Comparison of ENCODE assay signal across 20 cellular contexts in the genomic region with DNA sequence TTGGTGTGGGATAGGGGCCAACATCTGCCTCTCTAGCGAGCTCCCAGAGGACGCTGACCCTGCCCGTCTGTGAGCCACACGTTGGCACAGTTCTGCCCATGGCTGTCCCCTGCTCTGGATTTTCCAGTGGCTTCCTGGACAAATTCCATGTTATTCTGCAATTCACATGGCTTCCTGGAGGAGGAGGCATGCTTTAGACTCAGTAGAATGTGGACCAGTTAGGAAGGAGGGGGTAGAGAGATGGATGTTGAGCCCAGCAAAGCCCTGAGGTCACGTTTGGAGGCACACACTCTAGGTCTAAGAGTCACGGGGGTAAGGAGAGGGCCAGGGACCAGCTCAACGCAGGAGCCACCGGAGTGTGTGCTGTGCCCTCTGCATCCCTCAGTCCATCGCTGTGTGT. TPM values are rescaled to one million over a fixed set of nuclear protein-coding genes. Genes with fewer than 3 reads are reported as not detected.
DNase-seq lines count a peak whose midpoint lies in the region; ATAC-seq, FAIRE-seq and TF ChIP-seq lines count a peak whose summit lies in the region.
"Had no signal": no experiment of that assay in that cellular context is flagged by ENCODE, and none has a peak within 500 bp of the region (broad histone marks: within the 10 kb centered on the region; RNA-seq: fewer than 3 reads in every experiment).

No MANE protein-coding gene starts in this region.

- H3K79me2 ChIP-seq in osteoblast (ENCODE audit: insufficient read depth, low read length) = no peaks in the 10 kb centered on the region

- TF ChIP-seq CTCF in A549 (IDR thresholded peaks at IDR 0.05) (no peak), ascending aorta (IDR thresholded peaks at IDR 0.05) (no peak), osteoblast (IDR thresholded peaks at IDR 0.05; ENCODE audit: extremely low read depth, low read depth, low read length) (no peak), right atrium auricular region (IDR thresholded peaks at IDR 0.05) (no peak)

- H4K20me1 ChIP-seq in osteoblast (ENCODE audit: insufficient read depth, low read length) = no peaks in the 10 kb centered on the region

- H2AFZ ChIP-seq in osteoblast (ENCODE audit: low read length) = no peak overlapping the region

- ATAC-seq in A549 = peak in 1 of 2 experiments; percentile 24; a peak in 1 of 6 replicates

- H3K4me1 ChIP-seq in A549 (no peaks in the 10 kb centered on the region), ascending aorta (peaks cover 17 to 27% of the 10 kb centered on the region in 2 donors), osteoblast (ENCODE audit: insufficient read depth, low read length) (peaks cover 36% of the 10 kb centered on the region), right atrium auricular region (peaks cover 0 to 13% of the 10 kb centered on the region in 2 donors)
- H3K4me1 ChIP-seq: BE2C, Caco-2 had no signal

- intact Hi-C loops in ascending aorta (cut with DNase I) = no loop called here

- H3K27me3 ChIP-seq in H7 (ENCODE audit: control insufficient read depth, insufficient read depth, low read length) = no peaks in the 10 kb centered on the region; the same call in 1 of the 2 replicates
- no peaks in the 10 kb centered on the region for H3K27me3 ChIP-seq in ascending aorta
- H3K27me3 ChIP-seq in osteoblast (ENCODE audit: insufficient read depth, low read length) = no peaks in the 10 kb centered on the region
- H3K27me3 ChIP-seq in right atrium auricular region = no peaks in the 10 kb centered on the region
- H3K27me3 ChIP-seq: BE2C had no signal

- H3K4me2 ChIP-seq in A549 (no peak overlapping the region), osteoblast (ENCODE audit: insufficient read depth, low read length) (no peak overlapping the region)

- no peak overlapping the region for H3K4me3 ChIP-seq in A549
- no peak overlapping the region for H3K4me3 ChIP-seq in H7 (ENCODE audit: insufficient read depth, low read depth, low read length)
- H3K4me3 ChIP-seq in ascending aorta = no peak overlapping the region
- H3K4me3 ChIP-seq in osteoblast (ENCODE audit: insufficient read depth, low read length) = no peak overlapping the region
- no peak overlapping the region for H3K4me3 ChIP-seq in right atrium auricular region

- CTCF ChIA-PET in A549 (lab: Yijun Ruan, JAX) = interaction anchor here (0.8 to 8.0 kb wide), 2 partner anchors 13 to 22 kb away, joined by 3 to 49 read pairs; no protein-coding TSS in a partner anchor

- TF ChIP-seq POLR2A in A549 (IDR thresholded peaks at IDR 0.05; ENCODE audit: low read length) = no peak

- no peak for TF ChIP-seq RAD21 in A549 (conservative IDR thresholded peaks at IDR 0.05 in 1 of 2, IDR thresholded peaks at IDR 0.05 in 1 of 2)

- no peak for DNase-seq in A549 (ENCODE audit: low read depth in 1 of 2, low spot score in 1 of 2)
- DNase-seq in H7 = peak; percentile 52
- no peak for DNase-seq in ascending aorta (ENCODE audit: low spot score in 2 of 2)
- DNase-seq in osteoblast (ENCODE audit: insufficient read length, low spot score, missing footprints) = peak; percentile 78
- DNase-seq in NCI-H128 (lab: John Stamatoyannopoulos, UW; ENCODE audit: unreplicated experiment) = no peak
- DNase-seq in caudate nucleus (lab: John Stamatoyannopoulos, UW) = no peak
- no peak for DNase-seq in right atrium auricular region (ENCODE audit: low spot score)
- DNase-seq: ACHN; BE2C; C1 segment of cervical spinal cord; Caco-2; CD4-positive, CD25-positive, alpha-beta regulatory T cell; GOT3; H9 had no signal

- POLR2A ChIA-PET in A549 (lab: Yijun Ruan, JAX) = no interaction called here

- no peak for TF ChIP-seq EP300 in A549 (IDR thresholded peaks at IDR 0.05)

- H3K36me3 ChIP-seq in H7 (replicated peaks; ENCODE audit: control insufficient read depth, insufficient read depth, low read length) (no peaks in the 10 kb centered on the region), ascending aorta (no peaks in the 10 kb centered on the region), osteoblast (ENCODE audit: insufficient read depth, low read length) (no peaks in the 10 kb centered on the region), right atrium auricular region (no peaks in the 10 kb centered on the region)
- H3K36me3 ChIP-seq: BE2C had no signal

- no peak for FAIRE-seq in A549 (lab: Jason Lieb, UNC)
- FAIRE-seq: D721Med, G401.6, GM12891, GM19239, HTR-8/SVneo had no signal

- WGBS in A549 (ENCODE audit: missing lambda C conversion rate) = 68% methylated on average over 9 of the region's 9 CpGs

- H3K27ac ChIP-seq in A549 = no peak overlapping the region
- H3K27ac ChIP-seq in ascending aorta = peak overlapping the region; percentile 55 to 95
- H3K27ac ChIP-seq in osteoblast (ENCODE audit: low read depth, low read length) = no peak overlapping the region
- H3K27ac ChIP-seq in caudate nucleus (ENCODE audit: low read depth, low read length) = no peak overlapping the region
- no peak overlapping the region for H3K27ac ChIP-seq in right atrium auricular region

- H3K9me3 ChIP-seq in A549 (no peaks in the 10 kb centered on the region), ascending aorta (no peaks in the 10 kb centered on the region), osteoblast (ENCODE audit: low read depth, low read length) (no peaks in the 10 kb centered on the region), right atrium auricular region (no peaks in the 10 kb centered on the region)
- H3K9me3 ChIP-seq: BE2C, Caco-2 had no signal

TF ChIP-seq in A549, 52 proteins besides CTCF, POLR2A, EP300 and RAD21:
- TF ChIP-seq ZFP36 (IDR thresholded peaks at IDR 0.05; ENCODE audit: borderline replicate concordance, partially characterized antibody) (peak; percentile 47), NR3C1 (IDR thresholded peaks at IDR 0.05) (no peak), EHMT2 (IDR thresholded peaks at IDR 0.05; ENCODE audit: low read depth) (no peak), PHF8 (IDR thresholded peaks at IDR 0.05; ENCODE audit: borderline replicate concordance, low read depth) (no peak), ZSCAN20 (CRISPR knock-in tag; IDR thresholded peaks at IDR 0.05) (no peak), HOXA7 (CRISPR knock-in tag; IDR thresholded peaks at IDR 0.05) (no peak)
- TF ChIP-seq, protein P1, sequence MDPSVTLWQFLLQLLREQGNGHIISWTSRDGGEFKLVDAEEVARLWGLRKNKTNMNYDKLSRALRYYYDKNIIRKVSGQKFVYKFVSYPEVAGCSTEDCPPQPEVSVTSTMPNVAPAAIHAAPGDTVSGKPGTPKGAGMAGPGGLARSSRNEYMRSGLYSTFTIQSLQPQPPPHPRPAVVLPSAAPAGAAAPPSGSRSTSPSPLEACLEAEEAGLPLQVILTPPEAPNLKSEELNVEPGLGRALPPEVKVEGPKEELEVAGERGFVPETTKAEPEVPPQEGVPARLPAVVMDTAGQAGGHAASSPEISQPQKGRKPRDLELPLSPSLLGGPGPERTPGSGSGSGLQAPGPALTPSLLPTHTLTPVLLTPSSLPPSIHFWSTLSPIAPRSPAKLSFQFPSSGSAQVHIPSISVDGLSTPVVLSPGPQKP (IDR thresholded peaks at IDR 0.05; ENCODE audit: low read depth, low read length) = no peak

RNA-seq across cellular contexts. Expression of a gene that starts 12.2 kb away (rescaled TPM):
- polyA plus RNA-seq in A549 (2011; rRNA removed) (0.05 and 0.12 TPM in 2 replicates), A549 (2017; fragmentation: RNase III; extraction: RNeasy Plus Mini Kit Qiagen cat#74134 plus additional on column Dnase treatment) (0.07 to 0.16 TPM (median 0.12 TPM) in 3 replicates)
- 0.05 and 0.09 TPM in 2 replicates for polyA plus RNA-seq in A549 (2012; cell fraction: cytosol; rRNA removed)
- polyA plus RNA-seq in A549 (2012; cell fraction: nucleus; rRNA removed) = 0.11 and 0.13 TPM in 2 replicates
- polyA minus RNA-seq in A549 (2011; rRNA and poly(A)+ RNA removed) = 0.08 and 0.10 TPM in 2 replicates
- 1.6 TPM in 2 replicates for total RNA-seq in H7 (2014; rRNA removed; shearing (Covaris generic))
- total RNA-seq in ascending aorta (41.7 TPM), osteoblast (12.7 and 15.2 TPM in 2 replicates), right atrium auricular region (1 to 10 TPM; 3.5 to 4.5 TPM)
- total RNA-seq: CD4-positive, CD25-positive, alpha-beta regulatory T cell had no signal

RNA-seq across cellular contexts. Expression of a gene that starts 24.1 kb away (rescaled TPM):
- 14.3 and 14.6 TPM in 2 replicates for polyA plus RNA-seq in A549 (2011; rRNA removed)
- 24.2 and 29.9 TPM in 2 replicates for polyA plus RNA-seq in A549 (2012; cell fraction: cytosol; rRNA removed)
- polyA plus RNA-seq in A549 (2012; cell fraction: nucleus; rRNA removed) = 26.7 and 27.8 TPM in 2 replicates
- polyA plus RNA-seq in A549 (2017; fragmentation: RNase III; extraction: RNeasy Plus Mini Kit Qiagen cat#74134 plus additional on column Dnase treatment) = 15.2 to 16.7 TPM (median 16.5 TPM) in 3 replicates
- polyA minus RNA-seq in A549 (2011; rRNA and poly(A)+ RNA removed) = 9.5 and 10.3 TPM in 2 replicates
- 112 and 116 TPM in 2 replicates for total RNA-seq in H7 (2014; rRNA removed; shearing (Covaris generic))
- total RNA-seq in ascending aorta = 69.3 TPM
- 20.6 and 24.2 TPM in 2 replicates for total RNA-seq in osteoblast
- 10 to 100 TPM; 24.3 to 25.6 TPM for total RNA-seq in right atrium auricular region

RNA-seq across cellular contexts. Expression of a gene that starts 28.9 kb away (rescaled TPM):
- 0.08 TPM in 1 of 2 replicates, not detected in the other for polyA plus RNA-seq in A549 (2011; rRNA removed)
- polyA plus RNA-seq in A549 (2012; cell fraction: cytosol; rRNA removed) = 0.04 TPM in 1 of 2 replicates, not detected in the other
- 0.06 and 0.29 TPM in 2 replicates for polyA plus RNA-seq in A549 (2012; cell fraction: nucleus; rRNA removed)
- 0.05 to 0.12 TPM in 2 of 3 replicates, not detected in the other for polyA plus RNA-seq in A549 (2017; fragmentation: RNase III; extraction: RNeasy Plus Mini Kit Qiagen cat#74134 plus additional on column Dnase treatment)
- not detected in 2 replicates for polyA minus RNA-seq in A549 (2011; rRNA and poly(A)+ RNA removed)
- total RNA-seq in H7 (2014; rRNA removed; shearing (Covaris generic)) = 1.0 and 1.2 TPM in 2 replicates
- total RNA-seq in ascending aorta = not detected
- 0.29 TPM in 1 of 2 replicates, not detected in the other for total RNA-seq in osteoblast
- total RNA-seq in right atrium auricular region = under 1 TPM in 1 of 2 donors, not detected in 1; 0.41 TPM
- total RNA-seq: A172, Caco-2 had no signal
- polyA plus RNA-seq: CD4-positive, CD25-positive, alpha-beta regulatory T cell had no signal

RNA-seq across cellular contexts. Expression of a gene that starts 36.5 kb away (rescaled TPM):
- polyA plus RNA-seq in A549 (2011; rRNA removed) (62.2 and 67.0 TPM in 2 replicates), A549 (2017; fragmentation: RNase III; extraction: RNeasy Plus Mini Kit Qiagen cat#74134 plus additional on column Dnase treatment) (103 to 109 TPM (median 105 TPM) in 3 replicates)
- 69.5 and 75.1 TPM in 2 replicates for polyA plus RNA-seq in A549 (2012; cell fraction: cytosol; rRNA removed)
- 27.5 and 54.4 TPM in 2 replicates for polyA plus RNA-seq in A549 (2012; cell fraction: nucleus; rRNA removed)
- polyA minus RNA-seq in A549 (2011; rRNA and poly(A)+ RNA removed) = 16.7 and 17.4 TPM in 2 replicates
- total RNA-seq in H7 (2014; rRNA removed; shearing (Covaris generic)) = 97.3 and 111 TPM in 2 replicates
- total RNA-seq in ascending aorta (52.0 TPM), osteoblast (93.4 and 111 TPM in 2 replicates), right atrium auricular region (10 to 100 TPM; 62.0 to 81.6 TPM)

RNA-seq across cellular contexts. Expression of a gene that starts 43.1 kb away (rescaled TPM):
- polyA plus RNA-seq in A549 (2011; rRNA removed) = 15.4 and 16.4 TPM in 2 replicates
- polyA plus RNA-seq in A549 (2012; cell fraction: cytosol; rRNA removed) = 65.2 and 90.0 TPM in 2 replicates
- 113 and 167 TPM in 2 replicates for polyA plus RNA-seq in A549 (2012; cell fraction: nucleus; rRNA removed)
- 74.9 to 79.0 TPM (median 75.0 TPM) in 3 replicates for polyA plus RNA-seq in A549 (2017; fragmentation: RNase III; extraction: RNeasy Plus Mini Kit Qiagen cat#74134 plus additional on column Dnase treatment)
- polyA minus RNA-seq in A549 (2011; rRNA and poly(A)+ RNA removed) = 15.5 and 28.3 TPM in 2 replicates
- total RNA-seq in H7 (2014; rRNA removed; shearing (Covaris generic)) = 146 TPM in 2 replicates
- total RNA-seq in ascending aorta = 209 TPM
- 106 and 132 TPM in 2 replicates for total RNA-seq in osteoblast
- total RNA-seq in right atrium auricular region = 100 to 1,000 TPM; 353 to 356 TPM

Comparison
In these comparisons a context has a peak if more than half of its experiments do, and no peak if none do; other contexts are left out.
1. DNase-seq: peak in H7 (single experiment) and osteoblast (single experiment); none in A549 (0 of 2), ascending aorta (0 of 2), NCI-H128 (single experiment), caudate nucleus (0 of 61) and right atrium auricular region (single experiment).
2. H3K27ac ChIP-seq: peak in ascending aorta (2 of 2); none in A549 (0 of 2), osteoblast (single experiment), caudate nucleus (single experiment) and right atrium auricular region (0 of 2).